18 cellular contexts compared by ENCODE assay signal in genomic region chr1:204731509-204731908, GRCh38. TPM values are rescaled to one million over a fixed set of nuclear protein-coding genes. Genes with fewer than 3 reads are reported as not detected.
"Had no signal": no experiment of that assay in that cellular context is flagged by ENCODE, and none has a peak within 500 bp of the region (broad histone marks: within the 10 kb centered on the region; RNA-seq: fewer than 3 reads in every experiment).

No MANE protein-coding gene starts in this region.

- H3K9me3 Mint-ChIP-seq: activated CD4-positive, alpha-beta T cell treated with anti-CD3 and anti-CD28 coated beads, Interleukin-2, amount 10 ng/mL, durations not matched to agents 24 days and 14 days; activated T-helper 17 cell treated with anti-CD3 and anti-CD28 coated beads, Interleukin-2, amount 50 U/mL, for 72 hours; nephron progenitor cell; stimulated activated naive CD8-positive, alpha-beta T cell treated with anti-CD3 and anti-CD28 coated beads, Interleukin-15, Interleukin-2, amounts not matched to agents 100 ng/mL and 50 ng/mL, for 24 hours; type B pancreatic cell had no signal

- H3K9me3 ChIP-seq: prostate gland, right lobe of liver, suprapubic skin had no signal

- DNase-seq: activated CD4-positive, alpha-beta T cell treated with anti-CD3 and anti-CD28 coated beads, Interleukin-2, amount 10 ng/mL, durations not matched to agents 24 days and 14 days; activated CD4-positive, CD25-positive, alpha-beta regulatory T cell; activated naive CD4-positive, alpha-beta T cell treated with Interleukin-2 at 50 U/mL for 16 hours; anterior cingulate cortex; effector memory CD4-positive, alpha-beta T cell; kidney glomerular epithelial cell; nephron progenitor cell; right lobe of liver; stimulated activated CD4-positive, alpha-beta T cell treated with anti-CD3 and anti-CD28 coated beads, Interleukin-4, amount 100 ng/mL, for 4 hours; stimulated activated CD8-positive, alpha-beta memory T cell treated with anti-CD3 and anti-CD28 coated beads, Interleukin-4, amount 100 ng/mL, for 48 hours had no signal

- H3K27me3 ChIP-seq: right lobe of liver had no signal

- H3K36me3 ChIP-seq: prostate gland, right lobe of liver, suprapubic skin had no signal

- H3K36me3 Mint-ChIP-seq: type B pancreatic cell had no signal

- H3K4me3 ChIP-seq: prostate gland, right lobe of liver, smooth muscle cell, suprapubic skin had no signal

- H3K4me1 Mint-ChIP-seq: activated CD4-positive, alpha-beta T cell treated with anti-CD3 and anti-CD28 coated beads, Interleukin-2, amount 10 ng/mL, durations not matched to agents 24 days and 14 days had no signal

- H3K4me3 Mint-ChIP-seq: activated CD4-positive, alpha-beta T cell treated with anti-CD3 and anti-CD28 coated beads, Interleukin-2, amount 10 ng/mL, durations not matched to agents 24 days and 14 days; activated T-helper 17 cell treated with anti-CD3 and anti-CD28 coated beads, Interleukin-2, amount 50 U/mL, for 72 hours; nephron progenitor cell; stimulated activated naive CD8-positive, alpha-beta T cell treated with anti-CD3 and anti-CD28 coated beads, Interleukin-15, Interleukin-2, amounts not matched to agents 100 ng/mL and 50 ng/mL, for 24 hours; type B pancreatic cell had no signal

- FAIRE-seq: TTC549 had no signal

- H3K27ac Mint-ChIP-seq: activated CD4-positive, alpha-beta T cell treated with anti-CD3 and anti-CD28 coated beads, Interleukin-2, amount 10 ng/mL, durations not matched to agents 24 days and 14 days; activated T-helper 17 cell treated with anti-CD3 and anti-CD28 coated beads, Interleukin-2, amount 50 U/mL, for 72 hours; nephron progenitor cell; stimulated activated naive CD8-positive, alpha-beta T cell treated with anti-CD3 and anti-CD28 coated beads, Interleukin-15, Interleukin-2, amounts not matched to agents 100 ng/mL and 50 ng/mL, for 24 hours; type B pancreatic cell had no signal

- ATAC-seq: activated T-helper 17 cell treated with anti-CD3 and anti-CD28 coated beads, Interleukin-2, amount 50 U/mL, for 72 hours; right lobe of liver had no signal

- H3K4me2 ChIP-seq: smooth muscle cell had no signal

- H3K4me1 ChIP-seq: prostate gland, right lobe of liver, suprapubic skin had no signal

- H3K27ac ChIP-seq: foreskin keratinocyte, prostate gland, right lobe of liver, suprapubic skin had no signal

RNA-seq across cellular contexts. Expression of gene LRRN2, which starts 46.0 kb away (rescaled TPM):
- total RNA-seq: activated T-helper 17 cell treated with anti-CD3 and anti-CD28 coated beads, Interleukin-2, amount 50 U/mL, for 72 hours; foreskin keratinocyte had no signal
